ENCODE assay signal across 8 cellular contexts in genomic region chr22:17785185-17786184, GRCh38. TPM values are rescaled to one million over a fixed set of nuclear protein-coding genes. Genes with fewer than 3 reads are reported as not detected.
DNase-seq lines count a peak whose midpoint lies in the region; ATAC-seq, FAIRE-seq and TF ChIP-seq lines count a peak whose summit lies in the region.

No MANE protein-coding gene starts in this region.

- intact Hi-C loops in right cardiac atrium (cut with DNase I), result no loop called here

- POLR2A ChIA-PET in AG04449 (lab: Yijun Ruan, JAX), result no interaction called here

- no peak overlapping the region for H3K27ac ChIP-seq in right cardiac atrium (ENCODE audit: low read length)

- no peak for FAIRE-seq in H54 (lab: Jason Lieb, UNC)

- H3K4me3 ChIP-seq in AG04449 (ENCODE audit: low read depth, low read length) (no peak overlapping the region), right cardiac atrium (ENCODE audit: low read length) (no peak overlapping the region)

- peaks cover 7% of the 10 kb centered on the region for H3K4me1 ChIP-seq in right cardiac atrium (ENCODE audit: control insufficient read depth, insufficient read depth, low read length)

- H3K27me3 ChIP-seq in right cardiac atrium (ENCODE audit: control insufficient read depth, insufficient read depth), result no peaks in the 10 kb centered on the region

- TF ChIP-seq CTCF in AG04449 (IDR thresholded peaks at IDR 0.05; ENCODE audit: insufficient read depth, low read length, missing control alignments), result peak; percentile 60

- CTCF ChIA-PET in AG04449 (lab: Yijun Ruan, JAX), result interaction anchor here (0.7 to 9.4 kb wide), 21 partner anchors 10 to 710 kb away, joined by 3 to 99 read pairs (median 5); partner anchors contain the start of gene PEX26

- no peaks in the 10 kb centered on the region for H3K9me3 ChIP-seq in right cardiac atrium (ENCODE audit: control insufficient read depth, low read length)

- TF ChIP-seq POLR2A in H54 (IDR thresholded peaks at IDR 0.05; ENCODE audit: low read depth, low read length), result no peak

- peak; percentile 1 to 5 for ATAC-seq in right cardiac atrium

- 66% methylated on average over 37 of the region's 37 CpGs for WGBS in right cardiac atrium

- DNase-seq in AG04449 (ENCODE audit: low read depth, low spot score) (no peak), H54 (ENCODE audit: insufficient read length, low spot score) (peak; percentile 31), SKM-1 (lab: John Stamatoyannopoulos, UW; ENCODE audit: unreplicated experiment) (peak; percentile 33), right cardiac atrium (peak; percentile 55 to 84 (median 83)), NCI-H2227 (lab: John Stamatoyannopoulos, UW; ENCODE audit: unreplicated experiment) (no peak), DMS79 (lab: John Stamatoyannopoulos, UW) (no peak)
- peak; percentile 76 for DNase-seq in activated naive CD4-positive, alpha-beta T cell treated with anti-CD3 and anti-CD28 coated beads, Interleukin-2, amount 50 U/mL, for 16 hours
- peak; percentile 82 to 83 for DNase-seq in stimulated activated CD4-positive, alpha-beta T cell treated with anti-CD3 and anti-CD28 coated beads, Interleukin-2, amount 100 ng/mL, for 24 hours

RNA-seq across cellular contexts. Expression of gene BID, which starts 11.2 kb away (rescaled TPM):
- total RNA-seq in right cardiac atrium, result 10 to 100 TPM in 3 of 4 donors, 1 to 10 TPM in 1; 7.2 to 13.1 (median 11.3) TPM
- polyA plus RNA-seq in right cardiac atrium, result 12.7 TPM

Comparison
In these comparisons a context has a peak if more than half of its experiments do, and no peak if none do; other contexts are left out.
1. DNase-seq: peak in H54 (single experiment), SKM-1 (single experiment), activated naive CD4-positive, alpha-beta T cell treated with anti-CD3 and anti-CD28 coated beads, Interleukin-2, amount 50 U/mL, for 16 hours (single experiment), right cardiac atrium (3 of 3) and stimulated activated CD4-positive, alpha-beta T cell treated with anti-CD3 and anti-CD28 coated beads, Interleukin-2, amount 100 ng/mL, for 24 hours (2 of 2); none in AG04449 (single experiment), NCI-H2227 (single experiment) and DMS79 (single experiment).